Comparison of ENCODE assay signal across 11 cellular contexts in the genomic region with DNA sequence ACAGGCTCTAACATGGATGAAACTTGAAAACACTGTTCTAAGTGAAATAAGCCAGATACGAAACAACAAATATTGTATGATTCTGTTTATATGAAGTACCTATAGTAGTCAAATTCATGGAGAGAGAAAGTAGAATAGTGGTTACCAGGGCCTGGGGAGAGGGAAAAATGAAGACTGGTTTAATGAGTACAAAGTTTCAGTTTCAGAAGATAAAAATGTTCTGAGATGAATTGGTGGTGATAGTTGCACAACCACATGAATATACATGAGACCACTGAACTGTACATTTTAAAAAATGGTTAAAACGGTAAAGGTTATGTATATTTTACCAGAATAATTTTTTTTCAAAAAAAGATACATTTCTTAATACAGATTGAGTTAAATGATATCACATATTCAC.
DNase-seq lines count a peak whose midpoint lies in the region; ATAC-seq and TF ChIP-seq lines count a peak whose summit lies in the region.
"Had no signal": no experiment of that assay in that cellular context is flagged by ENCODE, and none has a peak within 500 bp of the region (broad histone marks: within the 10 kb centered on the region; RNA-seq: fewer than 3 reads in every experiment).

No MANE protein-coding gene starts in this region.

- no peaks in the 10 kb centered on the region for H3K27me3 Mint-ChIP-seq in endodermal cell (ENCODE audit: insufficient read depth)

- H3K4me1 ChIP-seq in endodermal cell (ENCODE audit: control insufficient read depth, insufficient read depth, low read length) = no peaks in the 10 kb centered on the region

- no peak overlapping the region for H3K9ac ChIP-seq in endodermal cell (ENCODE audit: extremely low read depth, low read length, poor library complexity, severe bottlenecking)

- TF ChIP-seq CTCF in endodermal cell (conservative IDR thresholded peaks at IDR 0.05) (no peak), brain microvascular endothelial cell (IDR thresholded peaks at IDR 0.05; ENCODE audit: low read depth, low read length, missing control alignments) (no peak)

- H3K27me3 ChIP-seq in endodermal cell (ENCODE audit: control insufficient read depth, insufficient read depth, low read length, poor library complexity, severe bottlenecking) (no peaks in the 10 kb centered on the region), brain microvascular endothelial cell (replicated peaks) (no peaks in the 10 kb centered on the region)

- no peaks in the 10 kb centered on the region for H3K36me3 Mint-ChIP-seq in endodermal cell (ENCODE audit: low read depth)

- H3K9me3 Mint-ChIP-seq in endodermal cell = no peaks in the 10 kb centered on the region
- H3K9me3 Mint-ChIP-seq: effector memory CD8-positive, alpha-beta T cell had no signal

- 88 to 100% methylated on average over 1 of the region's 2 CpGs for WGBS in endodermal cell (ENCODE audit: insufficient coverage in 1 of 2, insufficient read length in 1 of 2), 2 experiments

- in situ Hi-C loops in brain microvascular endothelial cell (cut with HindIII; ENCODE audit: low pct_ligation_motif_present, low sequenced_read_pairs) = no loop called here

- H3K4me1 Mint-ChIP-seq in endodermal cell = peaks cover 4% of the 10 kb centered on the region

- no peaks in the 10 kb centered on the region for H3K9me3 ChIP-seq in endodermal cell (ENCODE audit: control insufficient read depth, low read length)

- H3K27ac ChIP-seq in endodermal cell (ENCODE audit: low read depth, low read length) (no peak overlapping the region), brain microvascular endothelial cell (no peak overlapping the region)

- no peak overlapping the region for H3K4me3 Mint-ChIP-seq in endodermal cell
- H3K4me3 Mint-ChIP-seq: effector memory CD8-positive, alpha-beta T cell had no signal

- H3K36me3 ChIP-seq in endodermal cell (ENCODE audit: control insufficient read depth, insufficient read depth, low read length) = no peaks in the 10 kb centered on the region
- no peaks in the 10 kb centered on the region for H3K36me3 ChIP-seq in brain microvascular endothelial cell (replicated peaks)

- H3K4me3 ChIP-seq in endodermal cell (ENCODE audit: low read length) (no peak overlapping the region), brain microvascular endothelial cell (ENCODE audit: low read depth, low read length) (no peak overlapping the region)

- DNase-seq in renal cortical epithelial cell (ENCODE audit: low read depth) (peak; percentile 7), endodermal cell (no peak), brain microvascular endothelial cell (no peak), SK-N-DZ (ENCODE audit: low spot score) (no peak)
- DNase-seq: activated T-cell treated with anti-CD3 and anti-CD28 coated beads for 4 hours; aorta; effector memory CD8-positive, alpha-beta T cell; glutamatergic neuron had no signal

- peak; percentile 92 for ATAC-seq in GM19324 (IDR thresholded peaks at IDR 0.05; ENCODE audit: low FRiP score, unreplicated experiment)
- peak; percentile 92 for ATAC-seq in HG02571 (IDR thresholded peaks at IDR 0.05; ENCODE audit: unreplicated experiment)
- peak; percentile 94 for ATAC-seq in HG03196 (IDR thresholded peaks at IDR 0.05; ENCODE audit: unreplicated experiment)
- ATAC-seq: effector memory CD8-positive, alpha-beta T cell had no signal

- no peak overlapping the region for H3K27ac Mint-ChIP-seq in endodermal cell
- H3K27ac Mint-ChIP-seq: effector memory CD8-positive, alpha-beta T cell had no signal
